ENCODE assay signal across 8 cellular contexts in genomic region chr6:152380351-152380767, GRCh38.
DNase-seq lines count a peak whose midpoint lies in the region; ATAC-seq and TF ChIP-seq lines count a peak whose summit lies in the region.

No MANE protein-coding gene starts in this region.

- peak; percentile 14 for DNase-seq in HK-2 (ENCODE audit: unreplicated experiment)
- peak; percentile 85 for DNase-seq in cardiac fibroblast (ENCODE audit: low read depth in 2 of 2)
- no peak for DNase-seq in left lobe of liver (ENCODE audit: low spot score)
- peak; percentile 72 for DNase-seq in stromal cell of bone marrow (ENCODE audit: low read depth)
- no peak for DNase-seq in NCI-H446 (lab: John Stamatoyannopoulos, UW)

- TF ChIP-seq CTCF in cardiac fibroblast (IDR thresholded peaks at IDR 0.05; ENCODE audit: low read depth, low read length), result no peak

- H3K4me3 ChIP-seq in cardiac fibroblast (replicated peaks in 1 of 2; ENCODE audit: low read depth in 2 of 2, low read length in 2 of 2), result peak overlapping the region; percentile 47 to 68

- ATAC-seq in left lobe of liver (peak; percentile 33), GM18520 (IDR thresholded peaks at IDR 0.05; ENCODE audit: unreplicated experiment) (no peak), GM21515 (IDR thresholded peaks at IDR 0.05; ENCODE audit: unreplicated experiment) (no peak), GM18870 (IDR thresholded peaks at IDR 0.05; ENCODE audit: unreplicated experiment) (no peak)

Comparison
In these comparisons a context has a peak if more than half of its experiments do, and no peak if none do; other contexts are left out.
1. DNase-seq: peak in HK-2 (single experiment), cardiac fibroblast (2 of 2) and stromal cell of bone marrow (single experiment); none in left lobe of liver (single experiment) and NCI-H446 (0 of 2).